ENCODE assay signal across 11 cellular contexts in the genomic region with DNA sequence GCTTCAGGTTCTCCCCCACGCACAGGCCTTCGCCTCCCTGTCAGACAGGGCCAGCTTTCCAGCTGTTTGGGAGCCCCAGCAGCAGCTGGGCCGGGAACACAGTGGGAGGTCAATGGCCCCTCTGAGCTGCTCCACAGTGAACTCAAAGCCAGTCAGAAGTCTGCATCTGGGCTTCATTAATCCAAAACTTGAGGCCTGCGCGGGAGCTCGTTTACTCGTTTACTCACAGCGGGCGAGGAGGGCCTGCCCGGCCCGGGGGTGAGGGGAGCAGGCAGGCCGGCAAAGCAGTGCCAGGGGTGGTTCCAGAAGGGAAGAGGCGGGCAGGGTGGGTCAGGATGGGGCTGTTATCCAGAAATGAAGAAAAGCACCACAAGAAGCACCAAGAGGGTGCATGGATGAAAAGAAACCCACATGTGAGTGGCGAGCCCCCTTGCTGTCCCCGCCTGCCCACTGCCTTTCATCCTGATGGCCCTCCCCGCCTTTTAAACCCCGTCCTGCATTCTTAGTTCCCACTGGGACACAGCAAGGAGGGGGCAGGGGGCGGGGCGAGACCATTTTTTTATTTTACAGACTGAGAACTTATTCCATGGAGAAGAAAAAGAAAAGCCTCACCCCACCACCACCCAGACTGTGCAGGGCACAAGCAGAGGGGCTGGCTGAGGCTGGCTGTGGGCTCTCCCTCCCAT. TPM values are rescaled to one million over a fixed set of nuclear protein-coding genes. Genes with fewer than 3 reads are reported as not detected.
A peak's percentile ranks its signal among the peaks of the same experiment; 100 is the strongest.
DNase-seq lines count a peak whose midpoint lies in the region; ATAC-seq and TF ChIP-seq lines count a peak whose summit lies in the region.
"Had no signal": no experiment of that assay in that cellular context is flagged by ENCODE, and none has a peak within 500 bp of the region (broad histone marks: within the 10 kb centered on the region; RNA-seq: fewer than 3 reads in every experiment).

No MANE protein-coding gene starts in this region.

- DNase-seq in fibroblast of villous mesenchyme (ENCODE audit: low read depth) = peak; percentile 36
- peak; percentile 69 for DNase-seq in myocyte (ENCODE audit: low read depth)
- peak; percentile 81 to 83 for DNase-seq in tibial artery
- no peak for DNase-seq in SIG-M5 (lab: John Stamatoyannopoulos, UW)
- DNase-seq in activated naive CD8-positive, alpha-beta T cell treated with anti-CD3 and anti-CD28 coated beads for 36 hours = no peak
- no peak for DNase-seq in NCI-H82 (lab: John Stamatoyannopoulos, UW)
- DNase-seq: NCI-H187 treated with DMSO at 0.1 percent for 48 hours had no signal

- H3K36me3 ChIP-seq in tibial artery = no peaks in the 10 kb centered on the region

- ATAC-seq in GM21515 (IDR thresholded peaks at IDR 0.05; ENCODE audit: unreplicated experiment) = no peak

- H3K36me3 Mint-ChIP-seq in activated naive CD8-positive, alpha-beta T cell treated with anti-CD3 and anti-CD28 coated beads for 36 hours = no peaks in the 10 kb centered on the region

- H3K27ac Mint-ChIP-seq in activated naive CD8-positive, alpha-beta T cell treated with anti-CD3 and anti-CD28 coated beads for 36 hours = no peak overlapping the region
- H3K27ac Mint-ChIP-seq: activated T-helper 1 cell treated with anti-CD3 and anti-CD28 coated beads, Interleukin-12 subunit alpha, Interleukin-12 subunit beta, Interleukin-2, Interleukin-4 antibody, amounts not matched to agents 30 ng/mL and 10 ng/mL and 1 ng/mL, durations not matched to agents 14 hours and 24 hours and 36 hours; T-helper 1 cell treated with Interleukin-12 subunit alpha and Interleukin-12 subunit beta and Interleukin-4 antibody, amounts not matched to agents 30 μg/mL and 1 μg/mL, for 36 hours had no signal

- H3K4me1 Mint-ChIP-seq in activated naive CD8-positive, alpha-beta T cell treated with anti-CD3 and anti-CD28 coated beads for 36 hours = peaks cover 4% of the 10 kb centered on the region

- intact Hi-C loops in tibial artery (cut with DNase I; ENCODE audit: low total_unique reads) = loop anchor here (1.0 to 2.0 kb wide), 3 partner anchors 18 to 48 kb away; partner anchors contain the start of gene ANKRD39

- no peaks in the 10 kb centered on the region for H3K27me3 ChIP-seq in tibial artery

- no peak overlapping the region for H3K4me3 Mint-ChIP-seq in activated naive CD8-positive, alpha-beta T cell treated with anti-CD3 and anti-CD28 coated beads for 36 hours
- H3K4me3 Mint-ChIP-seq: activated T-helper 1 cell treated with anti-CD3 and anti-CD28 coated beads, Interleukin-12 subunit alpha, Interleukin-12 subunit beta, Interleukin-2, Interleukin-4 antibody, amounts not matched to agents 30 ng/mL and 10 ng/mL and 1 ng/mL, durations not matched to agents 14 hours and 24 hours and 36 hours; T-helper 1 cell treated with Interleukin-12 subunit alpha and Interleukin-12 subunit beta and Interleukin-4 antibody, amounts not matched to agents 30 μg/mL and 1 μg/mL, for 36 hours had no signal

- TF ChIP-seq CTCF in VCaP (conservative IDR thresholded peaks at IDR 0.05) = no peak
- TF ChIP-seq CTCF in fibroblast of villous mesenchyme (IDR thresholded peaks at IDR 0.05; ENCODE audit: insufficient read depth, low read depth, low read length) = no peak
- no peak for TF ChIP-seq CTCF in tibial artery (IDR thresholded peaks at IDR 0.05)

- peak overlapping the region; percentile 71 for H3K27ac ChIP-seq in VCaP
- peak overlapping the region; percentile 87 to 97 for H3K27ac ChIP-seq in tibial artery

- H3K9me3 Mint-ChIP-seq in activated naive CD8-positive, alpha-beta T cell treated with anti-CD3 and anti-CD28 coated beads for 36 hours = no peaks in the 10 kb centered on the region
- H3K9me3 Mint-ChIP-seq: activated T-helper 1 cell treated with anti-CD3 and anti-CD28 coated beads, Interleukin-12 subunit alpha, Interleukin-12 subunit beta, Interleukin-2, Interleukin-4 antibody, amounts not matched to agents 30 ng/mL and 10 ng/mL and 1 ng/mL, durations not matched to agents 14 hours and 24 hours and 36 hours; T-helper 1 cell treated with Interleukin-12 subunit alpha and Interleukin-12 subunit beta and Interleukin-4 antibody, amounts not matched to agents 30 μg/mL and 1 μg/mL, for 36 hours had no signal

- H3K9me3 ChIP-seq in tibial artery = no peaks in the 10 kb centered on the region

- H3K4me3 ChIP-seq in fibroblast of villous mesenchyme (ENCODE audit: low read depth, low read length) = no peak overlapping the region
- peak overlapping the region; percentile 42 to 43 for H3K4me3 ChIP-seq in tibial artery

- H3K4me1 ChIP-seq in tibial artery = peaks cover 7 to 55% (median 32%) of the 10 kb centered on the region in 4 donors

- no peaks in the 10 kb centered on the region for H3K27me3 Mint-ChIP-seq in activated naive CD8-positive, alpha-beta T cell treated with anti-CD3 and anti-CD28 coated beads for 36 hours

RNA-seq across cellular contexts. Expression of gene SEMA4C, which starts 37.0 kb away (rescaled TPM):
- total RNA-seq in fibroblast of villous mesenchyme = 16.4 and 22.5 TPM in 2 replicates
- 74.5 and 88.9 TPM in 2 replicates for total RNA-seq in myocyte
- 31.1 TPM for polyA plus RNA-seq in myocyte (2012)
- 1 to 10 TPM; 5.9 to 8.3 TPM for total RNA-seq in activated naive CD8-positive, alpha-beta T cell treated with anti-CD3 and anti-CD28 coated beads for 36 hours

RNA-seq across cellular contexts. Expression of gene ANKRD39, which starts 49.0 kb away (rescaled TPM):
- total RNA-seq in fibroblast of villous mesenchyme = 4.7 and 5.8 TPM in 2 replicates
- 10.5 and 15.6 TPM in 2 replicates for total RNA-seq in myocyte
- 14.9 TPM for polyA plus RNA-seq in myocyte (2012)
- 10 to 100 TPM; 22.7 to 25.2 TPM for total RNA-seq in activated naive CD8-positive, alpha-beta T cell treated with anti-CD3 and anti-CD28 coated beads for 36 hours

Comparison
In these comparisons a context has a peak if more than half of its experiments do, and no peak if none do; other contexts are left out.
1. DNase-seq: peak in fibroblast of villous mesenchyme (single experiment), myocyte (single experiment) and tibial artery (2 of 2); none in SIG-M5 (single experiment), activated naive CD8-positive, alpha-beta T cell treated with anti-CD3 and anti-CD28 coated beads for 36 hours (single experiment) and NCI-H82 (single experiment).